22 cellular contexts compared by ENCODE assay signal in the genomic region with DNA sequence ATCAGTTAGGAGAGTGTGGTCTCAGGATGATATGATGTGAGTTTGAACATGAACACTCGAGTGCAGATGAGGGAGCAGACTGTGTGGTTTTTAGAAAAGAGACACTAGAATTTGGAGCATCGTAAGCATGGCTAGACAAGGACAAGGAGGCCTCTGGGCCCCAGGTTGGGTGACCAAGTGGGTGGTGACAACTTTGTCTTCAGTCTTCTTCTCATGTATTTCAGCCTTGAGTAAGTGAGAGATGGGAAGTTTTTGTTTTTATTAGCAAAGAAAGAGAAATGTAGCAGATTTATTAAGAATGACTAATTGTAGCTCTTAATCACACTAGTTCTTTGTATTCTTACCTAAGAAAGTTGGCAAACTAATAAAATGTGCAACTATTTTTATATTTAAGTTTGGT. TPM values are rescaled to one million over a fixed set of nuclear protein-coding genes. Genes with fewer than 3 reads are reported as not detected.
DNase-seq lines count a peak whose midpoint lies in the region; ATAC-seq, FAIRE-seq and TF ChIP-seq lines count a peak whose summit lies in the region.
"Had no signal": no experiment of that assay in that cellular context is flagged by ENCODE, and none has a peak within 500 bp of the region (broad histone marks: within the 10 kb centered on the region; RNA-seq: fewer than 3 reads in every experiment).

No MANE protein-coding gene starts in this region.

- TF ChIP-seq CTCF in K562 (IDR thresholded peaks at IDR 0.05 in 2 of 3, conservative IDR thresholded peaks at IDR 0.05 in 1 of 3; ENCODE audit: insufficient read depth in 2 of 3, low read depth in 1 of 3, low read length in 3 of 3) (no peak), mesothelial cell of epicardium (IDR thresholded peaks at IDR 0.05; ENCODE audit: unreplicated experiment) (no peak), transverse colon (IDR thresholded peaks at IDR 0.05) (no peak)

- H3K4me3 ChIP-seq in K562: no peak overlapping the region
- H3K4me3 ChIP-seq in transverse colon: no peak overlapping the region
- H3K4me3 ChIP-seq: heart left ventricle had no signal

- H3K9me3 ChIP-seq in K562 (replicated peaks; ENCODE audit: control insufficient read depth, insufficient read depth, low read depth, low read length): no peaks in the 10 kb centered on the region
- no peaks in the 10 kb centered on the region for H3K9me3 ChIP-seq in transverse colon
- H3K9me3 ChIP-seq: heart left ventricle had no signal

- CTCF ChIA-PET in K562 (lab: Yijun Ruan, JAX; ENCODE audit: low intra/inter-chr PET ratio): no interaction called here

- peaks cover 2 to 26% of the 10 kb centered on the region in 2 experiments; a peak in 4 of 5 replicates for H3K4me1 ChIP-seq in K562 (replicated peaks in 1 of 2; ENCODE audit: control insufficient read depth in 2 of 2, insufficient read depth in 2 of 2, low read length in 2 of 2)
- peaks cover 18 to 72% (median 30%) of the 10 kb centered on the region in 4 donors for H3K4me1 ChIP-seq in transverse colon

- H4K20me1 ChIP-seq in K562 (replicated peaks; ENCODE audit: control insufficient read depth, insufficient read depth, low read length): peaks cover 9% of the 10 kb centered on the region

- H3K9me3 Mint-ChIP-seq in activated T-cell treated with anti-CD3 and anti-CD28 coated beads, Interleukin-2, amount 50 U/mL, for 72 hours: no peaks in the 10 kb centered on the region
- H3K9me3 Mint-ChIP-seq in activated T-cell treated with anti-CD3 and anti-CD28 coated beads, Interleukin-2, amount 50 U/mL, for 4 hours: no peaks in the 10 kb centered on the region
- H3K9me3 Mint-ChIP-seq in mesothelial cell of epicardium: no peaks in the 10 kb centered on the region
- H3K9me3 Mint-ChIP-seq: activated T-helper 2 cell treated with anti-CD3 and anti-CD28 coated beads, Interferon-gamma antibody, Interleukin-2, Interleukin-4, amounts not matched to agents 10 μg/mL and 5 μg/mL and 100 μg/mL, durations not matched to agents 14 hours and 24 hours and 36 hours; CD8-positive, alpha-beta T cell had no signal

- ATAC-seq in activated T-cell treated with anti-CD3 and anti-CD28 coated beads, Interleukin-2, amount 50 U/mL, for 72 hours (replicated peaks in 1 of 2): no peak
- no peak for ATAC-seq in activated T-cell treated with anti-CD3 and anti-CD28 coated beads, Interleukin-2, amount 50 U/mL, for 4 hours
- ATAC-seq in K562: peak; percentile 17; the same call in 1 of the 3 replicates
- ATAC-seq in GM18519 (IDR thresholded peaks at IDR 0.05; ENCODE audit: low FRiP score, unreplicated experiment): no peak
- ATAC-seq: activated CD8-positive, alpha-beta T cell treated with anti-CD3 and anti-CD28 coated beads, Interleukin-2, amount 10 ng/mL, durations not matched to agents 7 days and 5 days; CD8-positive, alpha-beta T cell; heart left ventricle had no signal

- H3K27ac ChIP-seq in K562 (ENCODE audit: extremely low read depth, low read depth, low read length): no peak overlapping the region
- H3K27ac ChIP-seq in transverse colon: peak overlapping the region; percentile 47 to 98 (median 89)
- H3K27ac ChIP-seq: KMS-11 had no signal

- POLR2A ChIA-PET in K562 (lab: Yijun Ruan, JAX): interaction anchor here (1.0 to 1.9 kb wide), 4 partner anchors 9 to 63 kb away, joined by 4 to 10 read pairs (median 6); a partner anchor contains a TSS

- intact Hi-C loops in K562 (cut with micrococcal nuclease): no loop called here
- intact Hi-C loops in transverse colon (cut with DNase I; ENCODE audit: low total_unique reads): no loop called here

- H3K4me1 Mint-ChIP-seq in activated T-cell treated with anti-CD3 and anti-CD28 coated beads, Interleukin-2, amount 50 U/mL, for 72 hours (ENCODE audit: low read depth): peaks cover 79% of the 10 kb centered on the region
- peaks cover 88% of the 10 kb centered on the region for H3K4me1 Mint-ChIP-seq in activated T-cell treated with anti-CD3 and anti-CD28 coated beads, Interleukin-2, amount 50 U/mL, for 4 hours (ENCODE audit: low read depth)
- H3K4me1 Mint-ChIP-seq in mesothelial cell of epicardium: peaks cover 67% of the 10 kb centered on the region

- H3K27me3 ChIP-seq in K562 (ENCODE audit: control insufficient read depth in 2 of 2, insufficient read depth in 2 of 2, low read length in 2 of 2) (no peaks in the 10 kb centered on the region), transverse colon (no peaks in the 10 kb centered on the region)
- H3K27me3 ChIP-seq: heart left ventricle had no signal

- H3K27ac Mint-ChIP-seq in activated T-cell treated with anti-CD3 and anti-CD28 coated beads, Interleukin-2, amount 50 U/mL, for 72 hours: peak overlapping the region; percentile 11
- H3K27ac Mint-ChIP-seq in mesothelial cell of epicardium: peak overlapping the region; percentile 10
- H3K27ac Mint-ChIP-seq: activated CD8-positive, alpha-beta T cell treated with anti-CD3 and anti-CD28 coated beads, Interleukin-2, amount 10 ng/mL, durations not matched to agents 7 days and 5 days; activated T-helper 2 cell treated with anti-CD3 and anti-CD28 coated beads, Interferon-gamma antibody, Interleukin-2, Interleukin-4, amounts not matched to agents 10 μg/mL and 5 μg/mL and 100 μg/mL, durations not matched to agents 14 hours and 24 hours and 36 hours had no signal

- TF ChIP-seq EP300 in K562 (IDR thresholded peaks at IDR 0.05; ENCODE audit: low read length) (no peak), transverse colon (IDR thresholded peaks at IDR 0.05; ENCODE audit: low read depth) (no peak)

- no peak overlapping the region for H2AFZ ChIP-seq in K562 (ENCODE audit: low read depth, low read length)

- H3K9ac ChIP-seq in K562 (ENCODE audit: insufficient read depth in 1 of 2, low read depth in 2 of 2, low read length in 2 of 2): no peak overlapping the region
- H3K9ac ChIP-seq: KMS-11 had no signal

- H3K9me1 ChIP-seq in K562 (ENCODE audit: control insufficient read depth, insufficient read depth, low read length): no peaks in the 10 kb centered on the region

- no peak for TF ChIP-seq RAD21 in K562 (CRISPR knock-in tag; conservative IDR thresholded peaks at IDR 0.05 in 1 of 2, IDR thresholded peaks at IDR 0.05 in 1 of 2)

- DNase-seq in activated T-cell treated with anti-CD3 and anti-CD28 coated beads, Interleukin-2, amount 50 U/mL, for 72 hours: no peak
- DNase-seq in activated T-cell treated with anti-CD3 and anti-CD28 coated beads, Interleukin-2, amount 50 U/mL, for 4 hours: no peak
- DNase-seq in K562 (ENCODE audit: extremely low read depth in 1 of 4, low spot score in 3 of 4) (no peak), mesothelial cell of epicardium (ENCODE audit: low spot score in 2 of 2, unreplicated experiment in 2 of 2) (no peak), transverse colon (no peak), NOMO-1 treated with DMSO at 0.1 percent for 48 hours (lab: John Stamatoyannopoulos, UW; ENCODE audit: unreplicated experiment) (no peak)
- no peak for DNase-seq in stimulated activated naive CD4-positive, alpha-beta T cell treated with Interleukin-2 at 50 U/mL for 16 hours (lab: John Stamatoyannopoulos, UW)
- DNase-seq: 8988T; activated CD8-positive, alpha-beta T cell treated with anti-CD3 and anti-CD28 coated beads, Interleukin-2, amount 10 ng/mL, durations not matched to agents 7 days and 5 days; aorta; CD8-positive, alpha-beta T cell; cortex of kidney; erythroblast; heart left ventricle; midbrain; NCI-H1105 treated with DMSO at 0.1 percent for 48 hours; nucleus accumbens; stimulated activated CD4-positive, alpha-beta T cell treated with anti-CD3 and anti-CD28 coated beads, Interleukin-4, amount 100 ng/mL, for 24 hours; stimulated activated CD8-positive, alpha-beta memory T cell treated with anti-CD3 and anti-CD28 coated beads, Interleukin-4, amount 100 ng/mL, for 48 hours had no signal

- FAIRE-seq in K562 (lab: Jason Lieb, UNC): no peak

- BruUV-seq in K562 (replicated peaks; lab: Mats Ljungman, UMichigan): no TSS peak

- no peak overlapping the region for H3K4me2 ChIP-seq in K562 (ENCODE audit: insufficient read depth, low read length)
- H3K4me2 ChIP-seq: KMS-11 had no signal

- 55% methylated on average over 2 of the region's 2 CpGs for whole genome bisulfite sequencing in K562 (ENCODE audit: insufficient coverage, low coverage, missing lambda C conversion rate)
- WGBS in transverse colon (ENCODE audit: low coverage in 1 of 2), 2 donors: 80 to 92% methylated on average over 2 of the region's 2 CpGs

- in situ Hi-C loops in K562 (cut with MboI): no loop called here
- in situ Hi-C loops in transverse colon (cut with MboI; ENCODE audit: low pct_ligation_motif_present in 1 of 4, low pct_unique_long_range_greater_than_20kb in 1 of 4, low sequenced_read_pairs in 3 of 4): no loop called here

- H3K4me3 Mint-ChIP-seq in activated T-cell treated with anti-CD3 and anti-CD28 coated beads, Interleukin-2, amount 50 U/mL, for 72 hours: no peak overlapping the region
- no peak overlapping the region for H3K4me3 Mint-ChIP-seq in activated T-cell treated with anti-CD3 and anti-CD28 coated beads, Interleukin-2, amount 50 U/mL, for 4 hours
- no peak overlapping the region for H3K4me3 Mint-ChIP-seq in mesothelial cell of epicardium
- H3K4me3 Mint-ChIP-seq: activated CD8-positive, alpha-beta T cell treated with anti-CD3 and anti-CD28 coated beads, Interleukin-2, amount 10 ng/mL, durations not matched to agents 7 days and 5 days; CD8-positive, alpha-beta T cell had no signal

- peaks cover 59% of the 10 kb centered on the region for H3K79me2 ChIP-seq in K562 (ENCODE audit: control insufficient read depth, insufficient read depth, low read length)

- no peaks in the 10 kb centered on the region for H3K27me3 Mint-ChIP-seq in activated T-cell treated with anti-CD3 and anti-CD28 coated beads, Interleukin-2, amount 50 U/mL, for 72 hours (ENCODE audit: low read depth)
- H3K27me3 Mint-ChIP-seq in activated T-cell treated with anti-CD3 and anti-CD28 coated beads, Interleukin-2, amount 50 U/mL, for 4 hours (ENCODE audit: low read depth): no peaks in the 10 kb centered on the region
- H3K27me3 Mint-ChIP-seq in mesothelial cell of epicardium (ENCODE audit: low read depth): no peaks in the 10 kb centered on the region

- H3K36me3 Mint-ChIP-seq in activated T-cell treated with anti-CD3 and anti-CD28 coated beads, Interleukin-2, amount 50 U/mL, for 72 hours (ENCODE audit: insufficient read depth in 2 of 2): peaks cover 0 to 1% of the 10 kb centered on the region in 2 donors
- H3K36me3 Mint-ChIP-seq in activated T-cell treated with anti-CD3 and anti-CD28 coated beads, Interleukin-2, amount 50 U/mL, for 4 hours (ENCODE audit: insufficient read depth): peaks cover 7% of the 10 kb centered on the region
- H3K36me3 Mint-ChIP-seq in mesothelial cell of epicardium: peaks cover 2% of the 10 kb centered on the region

- no peaks in the 10 kb centered on the region for H3K36me3 ChIP-seq in K562 (ENCODE audit: control insufficient read depth, insufficient read depth, low read length)
- H3K36me3 ChIP-seq in transverse colon: no peaks in the 10 kb centered on the region
- H3K36me3 ChIP-seq: heart left ventricle had no signal

- TF ChIP-seq POLR2A in K562 (conservative IDR thresholded peaks at IDR 0.05): no peak
- no peak for TF ChIP-seq POLR2A in transverse colon (IDR thresholded peaks at IDR 0.05)

RNA-seq across cellular contexts. Expression of a gene that starts 16.3 kb away (rescaled TPM):
- 100 to 1,000 TPM; 121 to 125 TPM for total RNA-seq in activated T-cell treated with anti-CD3 and anti-CD28 coated beads, Interleukin-2, amount 50 U/mL, for 72 hours
- total RNA-seq in activated T-cell treated with anti-CD3 and anti-CD28 coated beads, Interleukin-2, amount 50 U/mL, for 4 hours: 10 to 100 TPM; 38.0 to 57.1 (median 53.4) TPM
- total RNA-seq in K562 (2011; cell fraction: chromatin; rRNA removed; ENCODE audit: low replicate concordance): 19.0 and 47.8 TPM in 2 replicates
- total RNA-seq in K562 (2011; cell fraction: nucleolus; rRNA removed): 12.1 and 15.0 TPM in 2 replicates
- total RNA-seq in K562 (2011; cell fraction: nucleoplasm; rRNA removed): 20.7 and 21.8 TPM in 2 replicates
- total RNA-seq in K562 (2014; rRNA removed): 57.6 and 61.6 TPM in 2 replicates
- total RNA-seq in K562 (2014; rRNA removed; fragmentation: Illumina TruSeq; extraction: Trizol): 53.8 and 61.6 TPM in 2 replicates
- total RNA-seq in K562 (2015; rRNA removed; fragmentation: Illumina TruSeq; extraction: Trizol): 40.9 and 43.8 TPM in 2 replicates
- 52.1 and 58.0 TPM in 2 replicates for total RNA-seq in K562 (2021)
- 34.3 and 41.7 TPM in 2 replicates for polyA plus RNA-seq in K562 (2011; rRNA removed)
- 13.8 and 21.1 TPM in 2 replicates for polyA plus RNA-seq in K562 (2011; cell fraction: cytosol; rRNA removed)
- 18.6 and 49.8 TPM in 2 replicates for polyA plus RNA-seq in K562 (2011; cell fraction: nucleus; rRNA removed)
- polyA plus RNA-seq in K562 (2012): 49.7 and 119 TPM in 2 replicates
- polyA plus RNA-seq in K562 (2014; fragmentation: Illumina TruSeq; extraction: Trizol): 54.6 and 56.3 TPM in 2 replicates
- 10 to 100 TPM; 20.7 to 26.3 TPM for polyA plus RNA-seq in K562 (2014; fragmentation: Nextera tagmentation; extraction: Ambion mirVana)
- 56.1 and 57.7 TPM in 2 replicates for polyA plus RNA-seq in K562 (2014; rRNA removed)
- polyA minus RNA-seq in K562 (2011; rRNA and poly(A)+ RNA removed): 27.7 and 33.4 TPM in 2 replicates
- 11.3 and 15.4 TPM in 2 replicates for polyA minus RNA-seq in K562 (2011; cell fraction: cytosol; rRNA and poly(A)+ RNA removed)
- polyA minus RNA-seq in K562 (2011; cell fraction: nucleus; rRNA and poly(A)+ RNA removed): 7.0 and 26.5 TPM in 2 replicates
- total RNA-seq in mesothelial cell of epicardium: 131 to 146 TPM (median 137 TPM) in 3 replicates
- 100 to 1,000 TPM in 3 of 4 donors, 10 to 100 TPM in 1; 77.4 to 119 (median 115) TPM for total RNA-seq in transverse colon
